In the genomic region with DNA sequence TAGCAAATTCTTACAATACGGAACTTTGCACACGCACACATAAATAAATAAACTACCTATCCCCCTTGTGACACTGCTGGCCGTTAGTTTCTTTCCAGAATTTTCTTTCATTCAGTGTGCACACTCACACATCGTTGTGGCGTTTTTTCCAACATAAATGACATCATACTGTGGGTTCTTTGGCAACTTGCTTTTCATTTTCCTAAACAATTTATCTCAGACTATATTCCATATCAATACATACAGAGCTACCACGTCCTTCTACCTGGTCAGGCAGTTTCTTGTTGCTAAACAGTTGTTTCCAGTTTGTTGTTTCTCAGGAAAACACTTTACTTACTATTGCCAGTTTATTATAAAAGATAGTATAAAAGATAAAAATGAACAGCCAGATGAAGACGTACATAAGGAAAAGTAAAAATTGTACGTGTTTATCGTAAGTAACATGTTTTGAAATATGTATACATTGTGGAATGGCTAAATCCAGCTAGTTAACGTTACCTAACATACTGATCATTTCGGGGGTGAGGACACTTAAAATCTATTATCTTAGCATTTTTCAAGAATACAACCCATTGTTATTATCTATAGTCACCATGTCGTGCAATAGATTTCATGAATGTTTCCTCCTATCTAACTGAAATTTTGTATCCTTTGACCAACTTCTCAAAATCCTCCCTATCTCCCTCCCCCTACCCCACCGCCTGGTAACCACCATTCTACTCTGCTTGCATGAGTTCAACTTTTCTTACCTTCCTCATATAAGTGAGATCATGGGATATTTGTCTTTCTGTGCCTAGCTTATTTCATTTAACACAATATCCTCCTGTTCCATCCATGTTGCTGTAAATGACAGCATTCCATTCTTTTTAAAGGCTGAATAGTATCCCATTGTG, we compare ENCODE assay signal across 8 cellular contexts. TPM values are rescaled to one million over a fixed set of nuclear protein-coding genes. Genes with fewer than 3 reads are reported as not detected.
DNase-seq lines count a peak whose midpoint lies in the region; ATAC-seq and TF ChIP-seq lines count a peak whose summit lies in the region.

No MANE protein-coding gene starts in this region.

- H3K4me3 ChIP-seq in BJ (ENCODE audit: low read depth, low read length) (peak overlapping the region; percentile 45), colonic mucosa (peak overlapping the region; percentile 59)

- H3K9ac ChIP-seq in colonic mucosa (ENCODE audit: low read depth in 2 of 2, low read length in 2 of 2), result peak overlapping the region in 1 of 2 donors; percentile 86

- intact Hi-C loops in colonic mucosa (cut with DNase I), result no loop called here
- intact Hi-C loops in natural killer cell (cut with micrococcal nuclease), result no loop called here

- DNase-seq in BJ (ENCODE audit: low read depth), result no peak
- peak; percentile 5 for DNase-seq in MV-4-11 (lab: John Stamatoyannopoulos, UW)
- no peak for DNase-seq in colonic mucosa
- no peak for DNase-seq in natural killer cell
- DNase-seq in activated effector memory CD4-positive, alpha-beta T cell treated with anti-CD3 and anti-CD28 coated beads, Interleukin-2, amount 50 U/mL, for 16 hours, result no peak
- no peak for DNase-seq in DMS 273 treated with DMSO at 0.1 percent for 48 hours (lab: John Stamatoyannopoulos, UW)
- no peak for DNase-seq in mesenteric fat pad (ENCODE audit: low spot score)

- peak overlapping the region; percentile 90 for H3K27ac ChIP-seq in colonic mucosa

- no peaks in the 10 kb centered on the region; the same call in 1 of the 2 replicates for H3K36me3 ChIP-seq in BJ (ENCODE audit: control insufficient read depth, insufficient read depth, low read length)
- H3K36me3 ChIP-seq in colonic mucosa, result no peaks in the 10 kb centered on the region

- H3K4me1 Mint-ChIP-seq in natural killer cell, result peaks cover 43 to 47% of the 10 kb centered on the region in 2 donors

- H3K36me3 Mint-ChIP-seq in natural killer cell, result no peaks in the 10 kb centered on the region

- H3K27me3 Mint-ChIP-seq in natural killer cell (ENCODE audit: low read depth in 2 of 2), result no peaks in the 10 kb centered on the region

- peak overlapping the region; percentile 99 for H3K4me3 Mint-ChIP-seq in natural killer cell

- H3K9me3 ChIP-seq in colonic mucosa, result no peaks in the 10 kb centered on the region

- TF ChIP-seq CTCF in BJ (IDR thresholded peaks at IDR 0.05; ENCODE audit: insufficient read depth, low read depth, low read length) (no peak), colonic mucosa (IDR thresholded peaks at IDR 0.05) (no peak), natural killer cell (IDR thresholded peaks at IDR 0.05) (no peak)

- peak overlapping the region; percentile 92 to 97 for H3K27ac Mint-ChIP-seq in natural killer cell

- CTCF ChIA-PET in BJ (lab: Yijun Ruan, JAX), result interaction anchor here (0.6 to 1.7 kb wide), 4 partner anchors 9 to 128 kb away, joined by 3 to 5 read pairs (median 4); no protein-coding TSS in a partner anchor

- H3K4me1 ChIP-seq in colonic mucosa, result peaks cover 10% of the 10 kb centered on the region

- ATAC-seq in natural killer cell (no peak), GM19452 (IDR thresholded peaks at IDR 0.05; ENCODE audit: unreplicated experiment) (no peak)

- no peaks in the 10 kb centered on the region for H3K9me3 Mint-ChIP-seq in natural killer cell

- H3K27me3 ChIP-seq in BJ (ENCODE audit: control insufficient read depth, insufficient read depth, low read length) (no peaks in the 10 kb centered on the region), colonic mucosa (no peaks in the 10 kb centered on the region)

- POLR2A ChIA-PET in BJ (lab: Charles Lee), result no interaction called here

RNA-seq across cellular contexts. Expression of a gene that starts 1.2 kb away (rescaled TPM):
- 7.2 and 11.0 TPM in 2 replicates for polyA plus RNA-seq in BJ (2011; rRNA removed)
- 5.0 and 5.8 TPM in 2 replicates for polyA minus RNA-seq in BJ (2011; rRNA and poly(A)+ RNA removed)
- total RNA-seq in colonic mucosa (10 to 100 TPM in 1 of 2 donors, 1 to 10 TPM in 1; 9.2 to 11.1 TPM), natural killer cell (10 to 100 TPM in 1 of 3 donors, 1 to 10 TPM in 2; 5.0 to 10.4 (median 7.8) TPM), mesenteric fat pad (9.9 TPM)

RNA-seq across cellular contexts. Expression of a gene that starts 19.0 kb away (rescaled TPM):
- polyA plus RNA-seq in BJ (2011; rRNA removed), result 31.0 and 41.9 TPM in 2 replicates
- polyA minus RNA-seq in BJ (2011; rRNA and poly(A)+ RNA removed), result 28.7 and 38.0 TPM in 2 replicates
- total RNA-seq in colonic mucosa (10 to 100 TPM; 28.3 to 43.6 TPM), natural killer cell (1 to 10 TPM in 1 of 3 donors, under 1 TPM in 2; 0.26 to 2.2 (median 0.79) TPM), mesenteric fat pad (13.1 TPM)

RNA-seq across cellular contexts. Expression of a gene that starts 39.2 kb away (rescaled TPM):
- 3.5 and 3.7 TPM in 2 replicates for polyA plus RNA-seq in BJ (2011; rRNA removed)
- 4.6 and 7.9 TPM in 2 replicates for polyA minus RNA-seq in BJ (2011; rRNA and poly(A)+ RNA removed)
- total RNA-seq in colonic mucosa (under 1 TPM; 0.08 to 0.25 TPM), natural killer cell (under 1 TPM in 2 of 3 donors, not detected in 1; 0.63 TPM), mesenteric fat pad (1.5 TPM)
